ENCODE assay signal across 1 cellular context in genomic region chr18:65751145-65752085, GRCh38.
TF ChIP-seq lines count a peak whose summit lies in the region.

No MANE protein-coding gene starts in this region.

TF ChIP-seq in IMR-90, 13 proteins besides CTCF, POLR2A, EP300 and RAD21:
- TF ChIP-seq FOS (IDR thresholded peaks at IDR 0.05; ENCODE audit: low read depth, low read length) = no peak
